In genomic region chr10:52939894-52940293, GRCh38 we compare ENCODE assay signal across 33 cellular contexts.
"Had no signal": no experiment of that assay in that cellular context is flagged by ENCODE, and none has a peak within 500 bp of the region (broad histone marks: within the 10 kb centered on the region; RNA-seq: fewer than 3 reads in every experiment).

No MANE protein-coding gene starts in this region.

- H3K4me1 ChIP-seq: ascending aorta had no signal

- H3K36me3 ChIP-seq: ascending aorta, cardiac muscle cell, WERI-Rb-1 had no signal

- FAIRE-seq: bronchial epithelial cell, TTC549 had no signal

- H3K4me3 ChIP-seq: ascending aorta, cardiac muscle cell had no signal

- H3K27me3 ChIP-seq: ascending aorta, cardiac muscle cell had no signal

- DNase-seq: activated CD4-positive, alpha-beta memory T cell treated with anti-CD3 and anti-CD28 coated beads, Interleukin-2, amount 10 ng/mL, durations not matched to agents 7 days and 5 days; activated CD4-positive, alpha-beta T cell treated with anti-CD3 and anti-CD28 coated beads for 1 hour; activated CD4-positive, alpha-beta T cell treated with anti-CD3 and anti-CD28 coated beads for 36 hours; activated CD4-positive, alpha-beta T cell treated with anti-CD3 and anti-CD28 coated beads for 48 hours; activated CD4-positive, alpha-beta T cell treated with anti-CD3 and anti-CD28 coated beads, Interleukin-2, amount 10 ng/mL, durations not matched to agents 7 days and 5 days; activated CD4-positive, alpha-beta T cell treated with anti-CD3 and anti-CD28 coated beads, Interleukin-2, amount 50 U/mL, for 48 hours; activated CD4-positive, CD25-positive, alpha-beta regulatory T cell; activated CD8-positive, alpha-beta memory T cell treated with anti-CD3 and anti-CD28 coated beads for 24 hours; activated CD8-positive, alpha-beta memory T cell treated with anti-CD3 and anti-CD28 coated beads, Interleukin-2, amount 10 ng/mL, durations not matched to agents 7 days and 5 days; activated CD8-positive, alpha-beta memory T cell treated with anti-CD3 and anti-CD28 coated beads, Interleukin-2, amount 50 U/mL, for 48 hours; activated CD8-positive, alpha-beta T cell treated with anti-CD3 and anti-CD28 coated beads, Interleukin-2, amount 10 ng/mL, durations not matched to agents 7 days and 5 days; activated effector memory CD4-positive, alpha-beta T cell treated with Interleukin-2 at 50 U/mL for 16 hours; activated gamma-delta T cell; activated naive CD4-positive, alpha-beta T cell treated with anti-CD3 and anti-CD28 coated beads, Interleukin-2, amount 10 ng/mL, durations not matched to agents 7 days and 5 days; activated naive CD4-positive, alpha-beta T cell treated with Interleukin-2 at 50 U/mL for 16 hours; activated naive CD8-positive, alpha-beta T cell treated with anti-CD3 and anti-CD28 coated beads, Interleukin-2, amount 10 ng/mL, durations not matched to agents 7 days and 5 days; activated naive CD8-positive, alpha-beta T cell treated with anti-CD3 and anti-CD28 coated beads, Interleukin-2, amount 50 U/mL, for 24 hours; activated T-cell treated with anti-CD3 and anti-CD28 coated beads, Interleukin-2, amount 50 U/mL, for 24 hours; activated T-cell treated with anti-CD3 and anti-CD28 coated beads, Interleukin-2, amount 50 U/mL, for 48 hours; amygdala; anterior cingulate cortex; caudate nucleus; cerebellar nuclear complex; T-helper 1 cell; T-helper 2 cell; T-helper 9 cell; WERI-Rb-1 had no signal

- H3K9me3 ChIP-seq: ascending aorta had no signal

- H3K27ac ChIP-seq: ascending aorta, cardiac muscle cell, WERI-Rb-1 had no signal

- ATAC-seq: activated CD4-positive, alpha-beta T cell treated with anti-CD3 and anti-CD28 coated beads for 36 hours; activated CD4-positive, CD25-positive, alpha-beta regulatory T cell treated with anti-CD3 and anti-CD28 coated beads, Interleukin-2, amount 50 U/mL, for 24 hours; activated CD8-positive, alpha-beta memory T cell treated with anti-CD3 and anti-CD28 coated beads, Interleukin-2, amount 10 ng/mL, durations not matched to agents 7 days and 5 days; activated CD8-positive, alpha-beta T cell treated with anti-CD3 and anti-CD28 coated beads, Interleukin-2, amount 10 ng/mL, durations not matched to agents 7 days and 5 days; activated naive CD8-positive, alpha-beta T cell treated with anti-CD3 and anti-CD28 coated beads, Interleukin-2, amount 50 U/mL, for 24 hours; WTC11 had no signal
